2 cellular contexts compared by ENCODE assay signal in genomic region chr10:22761569-22762220, GRCh38.
TF ChIP-seq lines count a peak whose summit lies in the region.

No MANE protein-coding gene starts in this region.

TF ChIP-seq in IMR-90, 13 proteins besides CTCF, POLR2A, EP300 and RAD21:
- TF ChIP-seq CEBPB (IDR thresholded peaks at IDR 0.05; ENCODE audit: low read depth, low read length) (no peak), MAFK (IDR thresholded peaks at IDR 0.05; ENCODE audit: low read depth, low read length) (peak; percentile 19; the same call in 1 of the 2 replicates)

TF ChIP-seq in H1, 55 proteins besides CTCF, POLR2A, EP300 and RAD21:
- TF ChIP-seq TCF12 (IDR thresholded peaks at IDR 0.05; ENCODE audit: low read depth, low read length) (no peak), TEAD4 (IDR thresholded peaks at IDR 0.05; ENCODE audit: low read depth, low read length) (no peak), SP4 (IDR thresholded peaks at IDR 0.05; ENCODE audit: low read length) (no peak), E2F6 (IDR thresholded peaks at IDR 0.05) (no peak), BCL11A (IDR thresholded peaks at IDR 0.05; ENCODE audit: low read depth in 2 of 2, low read length in 2 of 2) (no peak), USF2 (IDR thresholded peaks at IDR 0.05; ENCODE audit: low read length) (no peak), SUZ12 (IDR thresholded peaks at IDR 0.05; ENCODE audit: low read length) (no peak), SIN3A (conservative IDR thresholded peaks at IDR 0.05 in 1 of 2, IDR thresholded peaks at IDR 0.05 in 1 of 2; ENCODE audit: low read depth in 1 of 2, low read length in 2 of 2) (no peak), POLR2AphosphoS5 (IDR thresholded peaks at IDR 0.05; ENCODE audit: low read depth, low read length) (no peak), BACH1 (IDR thresholded peaks at IDR 0.05; ENCODE audit: low read length) (no peak), CBX5 (IDR thresholded peaks at IDR 0.05; ENCODE audit: low read depth, low read length) (no peak)
